20 cellular contexts compared by ENCODE assay signal in the genomic region with DNA sequence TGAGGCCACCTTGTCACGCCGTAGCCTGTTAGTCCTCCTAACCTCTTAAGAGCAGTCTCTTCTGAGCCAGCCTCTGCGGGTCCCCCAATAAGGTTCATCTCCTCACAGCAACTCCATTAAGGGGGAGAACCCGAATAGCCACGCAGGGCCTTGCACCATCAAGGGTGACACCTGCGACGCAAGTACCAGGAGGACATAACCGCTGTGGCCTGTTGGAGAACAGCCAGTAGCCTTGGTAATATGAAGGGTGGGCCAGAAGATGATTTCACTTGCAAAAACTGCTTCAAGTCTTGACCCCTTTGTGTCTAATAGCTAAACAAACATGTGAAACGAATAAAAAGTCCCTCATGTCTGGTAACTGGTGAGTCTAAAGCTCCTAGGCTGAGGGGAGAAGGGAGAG. TPM values are rescaled to one million over a fixed set of nuclear protein-coding genes. Genes with fewer than 3 reads are reported as not detected.
DNase-seq lines count a peak whose midpoint lies in the region; ATAC-seq and TF ChIP-seq lines count a peak whose summit lies in the region.
"Had no signal": no experiment of that assay in that cellular context is flagged by ENCODE, and none has a peak within 500 bp of the region (broad histone marks: within the 10 kb centered on the region; RNA-seq: fewer than 3 reads in every experiment).

No MANE protein-coding gene starts in this region.

- H3K36me3 Mint-ChIP-seq in activated T-cell treated with anti-CD3 and anti-CD28 coated beads, Interleukin-2, amount 50 U/mL, for 24 hours (ENCODE audit: low read depth) = peaks cover 50% of the 10 kb centered on the region
- peaks cover 11% of the 10 kb centered on the region for H3K36me3 Mint-ChIP-seq in endothelial cell (ENCODE audit: low read depth, unreplicated experiment)
- H3K36me3 Mint-ChIP-seq: activated naive CD4-positive, alpha-beta T cell treated with anti-CD3 and anti-CD28 coated beads, Interleukin-2, amount 50 U/mL, for 24 hours; naive B cell had no signal

- CTCF ChIA-PET in RWPE1 (lab: Yijun Ruan, JAX) = interaction anchor here (0.7 to 2.2 kb wide), 4 partner anchors 9 to 309 kb away, joined by 3 to 13 read pairs (median 5); no protein-coding TSS in a partner anchor

- H3K4me1 ChIP-seq in psoas muscle = peaks cover 10% of the 10 kb centered on the region
- H3K4me1 ChIP-seq: prostate gland, SJSA1 had no signal

- ATAC-seq in psoas muscle = peak in 3 of 4 donors; percentile 1 to 17 (median 4)
- no peak for ATAC-seq in GM21529 (IDR thresholded peaks at IDR 0.05; ENCODE audit: unreplicated experiment)
- no peak for ATAC-seq in GM18873 (IDR thresholded peaks at IDR 0.05; ENCODE audit: low FRiP score, unreplicated experiment)

- no peaks in the 10 kb centered on the region for H3K27me3 ChIP-seq in psoas muscle (ENCODE audit: insufficient read depth in 3 of 3, low read length in 2 of 3)
- H3K27me3 ChIP-seq: SJSA1, spleen, suprapubic skin, vagina had no signal

- POLR2A ChIA-PET in RWPE1 (lab: Yijun Ruan, JAX; ENCODE audit: low non-redundant PET) = no interaction called here

- no peak for DNase-seq in activated T-cell treated with anti-CD3 and anti-CD28 coated beads, Interleukin-2, amount 50 U/mL, for 24 hours
- DNase-seq in activated T-cell treated with anti-CD3 and anti-CD28 coated beads, Interleukin-2, amount 50 U/mL, for 1 hour = no peak
- DNase-seq in RWPE1 (ENCODE audit: low spot score) (no peak), endothelial cell (ENCODE audit: low spot score) (no peak), psoas muscle (no peak), cerebellum (ENCODE audit: low spot score) (no peak)
- DNase-seq: left cardiac atrium, NCI-H1436 treated with DMSO at 0.1 percent for 48 hours, spleen had no signal

- H3K27me3 Mint-ChIP-seq in activated T-cell treated with anti-CD3 and anti-CD28 coated beads, Interleukin-2, amount 50 U/mL, for 24 hours = no peaks in the 10 kb centered on the region
- H3K27me3 Mint-ChIP-seq in endothelial cell (ENCODE audit: unreplicated experiment) = peaks cover 9% of the 10 kb centered on the region
- H3K27me3 Mint-ChIP-seq: activated naive CD4-positive, alpha-beta T cell treated with anti-CD3 and anti-CD28 coated beads, Interleukin-2, amount 50 U/mL, for 24 hours; dendritic cell treated with granulocyte-macrophage colony-stimulating factor and Interleukin-4, amounts not matched to agents 40 ng/mL and 50 ng/mL, for 4 days; naive B cell had no signal

- H3K4me3 Mint-ChIP-seq in activated T-cell treated with anti-CD3 and anti-CD28 coated beads, Interleukin-2, amount 50 U/mL, for 24 hours = no peak overlapping the region
- H3K4me3 Mint-ChIP-seq in endothelial cell (ENCODE audit: unreplicated experiment) = no peak overlapping the region
- H3K4me3 Mint-ChIP-seq: activated CD8-positive, alpha-beta T cell treated with anti-CD3 and anti-CD28 coated beads, Interleukin-2, amount 10 ng/mL, durations not matched to agents 7 days and 5 days; activated naive CD4-positive, alpha-beta T cell treated with anti-CD3 and anti-CD28 coated beads, Interleukin-2, amount 50 U/mL, for 24 hours; dendritic cell treated with granulocyte-macrophage colony-stimulating factor and Interleukin-4, amounts not matched to agents 40 ng/mL and 50 ng/mL, for 4 days; T-helper 2 cell treated with Interferon-gamma antibody and Interleukin-4, amounts not matched to agents 5 μg/mL and 100 μg/mL, for 36 hours had no signal

- no peaks in the 10 kb centered on the region for H3K9me3 ChIP-seq in psoas muscle
- H3K9me3 ChIP-seq: prostate gland, SJSA1, spleen, suprapubic skin, vagina had no signal

- H3K36me3 ChIP-seq in psoas muscle (ENCODE audit: insufficient read depth in 1 of 2, low read depth in 1 of 2) = peaks cover 12 to 44% of the 10 kb centered on the region in 2 donors

- intact Hi-C loops in psoas muscle (cut with DNase I) = no loop called here

- 27 to 42% (median 37%) methylated on average over 9 of the region's 9 CpGs for WGBS in psoas muscle, 3 donors

- H3K4me3 ChIP-seq in psoas muscle = no peak overlapping the region
- H3K4me3 ChIP-seq: prostate gland, SJSA1, spleen, suprapubic skin, vagina had no signal

- H3K4me1 Mint-ChIP-seq in activated T-cell treated with anti-CD3 and anti-CD28 coated beads, Interleukin-2, amount 50 U/mL, for 24 hours (ENCODE audit: low read depth) = no peaks in the 10 kb centered on the region
- peaks cover 13% of the 10 kb centered on the region for H3K4me1 Mint-ChIP-seq in endothelial cell (ENCODE audit: unreplicated experiment)
- H3K4me1 Mint-ChIP-seq: activated naive CD4-positive, alpha-beta T cell treated with anti-CD3 and anti-CD28 coated beads, Interleukin-2, amount 50 U/mL, for 24 hours had no signal

- TF ChIP-seq CTCF in RWPE1 (conservative IDR thresholded peaks at IDR 0.05; ENCODE audit: low read depth) (peak; percentile 4), endothelial cell (IDR thresholded peaks at IDR 0.05; ENCODE audit: unreplicated experiment) (no peak), psoas muscle (IDR thresholded peaks at IDR 0.05) (no peak)

- peak overlapping the region; percentile 59 for H3K27ac Mint-ChIP-seq in activated T-cell treated with anti-CD3 and anti-CD28 coated beads, Interleukin-2, amount 50 U/mL, for 24 hours
- peak overlapping the region; percentile 72 for H3K27ac Mint-ChIP-seq in endothelial cell (ENCODE audit: unreplicated experiment)
- H3K27ac Mint-ChIP-seq: activated CD8-positive, alpha-beta T cell treated with anti-CD3 and anti-CD28 coated beads, Interleukin-2, amount 10 ng/mL, durations not matched to agents 7 days and 5 days; activated naive CD4-positive, alpha-beta T cell treated with anti-CD3 and anti-CD28 coated beads, Interleukin-2, amount 50 U/mL, for 24 hours; dendritic cell treated with granulocyte-macrophage colony-stimulating factor and Interleukin-4, amounts not matched to agents 40 ng/mL and 50 ng/mL, for 4 days; T-helper 2 cell treated with Interferon-gamma antibody and Interleukin-4, amounts not matched to agents 5 μg/mL and 100 μg/mL, for 36 hours had no signal

- H3K27ac ChIP-seq in RWPE1 (peak overlapping the region; percentile 50), psoas muscle (no peak overlapping the region)
- H3K27ac ChIP-seq: SJSA1, suprapubic skin, vagina had no signal

- H3K9me3 Mint-ChIP-seq in activated T-cell treated with anti-CD3 and anti-CD28 coated beads, Interleukin-2, amount 50 U/mL, for 24 hours = no peaks in the 10 kb centered on the region
- H3K9me3 Mint-ChIP-seq in endothelial cell (ENCODE audit: unreplicated experiment) = no peaks in the 10 kb centered on the region
- H3K9me3 Mint-ChIP-seq: activated naive CD4-positive, alpha-beta T cell treated with anti-CD3 and anti-CD28 coated beads, Interleukin-2, amount 50 U/mL, for 24 hours; dendritic cell treated with granulocyte-macrophage colony-stimulating factor and Interleukin-4, amounts not matched to agents 40 ng/mL and 50 ng/mL, for 4 days; naive B cell; T-helper 2 cell treated with Interferon-gamma antibody and Interleukin-4, amounts not matched to agents 5 μg/mL and 100 μg/mL, for 36 hours had no signal

RNA-seq across cellular contexts. Expression of gene ARFGAP2, which starts 14.8 kb away (rescaled TPM):
- total RNA-seq in endothelial cell (ENCODE audit: unreplicated experiment) (78.7 TPM), psoas muscle (100 to 1,000 TPM in 1 of 4 donors, 10 to 100 TPM in 3; 80.2 to 138 (median 86.5) TPM), cerebellum (93.0 TPM)
- 10 to 100 TPM; 58.7 to 84.3 (median 60.8) TPM for polyA plus RNA-seq in psoas muscle

RNA-seq across cellular contexts. Expression of gene PACSIN3, which starts 24.3 kb away (rescaled TPM):
- 10.7 TPM for total RNA-seq in endothelial cell (ENCODE audit: unreplicated experiment)
- total RNA-seq in psoas muscle = 100 to 1,000 TPM; 210 to 430 (median 348) TPM
- polyA plus RNA-seq in psoas muscle = 100 to 1,000 TPM in 2 of 3 donors, 10 to 100 TPM in 1; 90.4 to 303 (median 167) TPM
- 2.5 TPM for total RNA-seq in cerebellum

RNA-seq across cellular contexts. Expression of gene DDB2, which starts 52.9 kb away (rescaled TPM):
- 64.4 TPM for total RNA-seq in endothelial cell (ENCODE audit: unreplicated experiment)
- 1 to 10 TPM; 5.1 to 9.3 (median 6.9) TPM for total RNA-seq in psoas muscle
- polyA plus RNA-seq in psoas muscle = 10 to 100 TPM in 1 of 3 donors, 1 to 10 TPM in 2; 3.8 to 11.5 (median 4.3) TPM
- total RNA-seq in cerebellum = 8.2 TPM

Comparison
In these comparisons a context has a peak if more than half of its experiments do, and no peak if none do; other contexts are left out.
1. ATAC-seq: peak in psoas muscle (3 of 4); none in GM21529 (single experiment) and GM18873 (single experiment).
2. RNA of gene PACSIN3, which starts 24.3 kb away (total RNA-seq): 210 to 430 TPM in psoas muscle; 10.7 TPM in endothelial cell (single experiment) and 2.5 TPM in cerebellum (single experiment); every median in the first group is over 10 times any median in the second.